ENCODE assay signal across 1 cellular context in genomic region chr12:111193977-111194702, GRCh38.
TF ChIP-seq lines count a peak whose summit lies in the region.

No MANE protein-coding gene starts in this region.

TF ChIP-seq in SK-N-SH, 30 proteins besides CTCF, POLR2A, EP300 and RAD21 (continued from another document):
- TF ChIP-seq USF1 (IDR thresholded peaks at IDR 0.05; ENCODE audit: borderline replicate concordance, low read depth) (no peak), SMC3 (IDR thresholded peaks at IDR 0.05; ENCODE audit: low read depth, low read length) (no peak), RCOR1 (IDR thresholded peaks at IDR 0.05; ENCODE audit: low read length) (no peak), TCF12 (IDR thresholded peaks at IDR 0.05) (no peak), MXI1 (IDR thresholded peaks at IDR 0.05; ENCODE audit: low read depth, low read length) (no peak)
